In the genomic region with DNA sequence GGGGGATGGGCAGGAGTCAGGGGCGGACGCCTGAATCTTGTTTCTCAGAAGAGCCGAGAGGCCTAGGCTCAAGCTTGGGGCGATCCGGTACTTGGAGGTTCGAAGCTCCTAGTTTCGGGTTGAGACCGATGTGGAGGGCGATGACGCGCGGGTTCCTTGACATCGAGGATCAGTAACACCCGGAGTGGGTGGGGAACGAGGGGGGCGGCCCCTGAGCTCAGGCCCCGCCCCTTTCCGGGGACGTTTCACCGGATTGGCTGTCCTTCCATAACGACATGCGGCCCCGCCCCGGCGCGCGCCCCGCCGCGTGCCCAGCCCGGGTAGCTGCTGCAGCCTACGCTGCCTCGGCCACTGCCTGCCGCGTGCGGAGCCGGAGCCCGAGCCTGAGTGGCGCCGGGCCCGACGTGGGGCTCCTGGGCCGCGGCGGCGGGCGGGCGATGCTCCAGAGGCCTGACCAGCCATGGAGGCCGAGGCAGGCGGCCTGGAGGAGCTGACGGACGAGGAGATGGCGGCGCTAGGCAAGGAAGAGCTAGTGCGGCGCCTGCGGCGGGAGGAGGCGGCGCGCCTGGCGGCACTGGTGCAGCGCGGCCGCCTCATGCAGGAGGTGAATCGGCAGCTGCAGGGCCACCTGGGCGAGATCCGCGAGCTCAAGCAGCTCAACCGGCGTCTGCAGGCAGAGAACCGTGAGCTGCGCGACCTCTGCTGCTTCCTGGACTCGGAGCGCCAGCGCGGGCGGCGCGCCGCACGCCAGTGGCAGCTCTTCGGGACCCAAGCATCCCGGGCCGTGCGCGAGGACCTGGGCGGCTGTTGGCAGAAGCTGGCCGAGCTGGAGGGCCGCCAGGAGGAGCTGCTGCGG, we compare ENCODE assay signal across 8 cellular contexts. TPM values are rescaled to one million over a fixed set of nuclear protein-coding genes. Genes with fewer than 3 reads are reported as not detected.
DNase-seq lines count a peak whose midpoint lies in the region; ATAC-seq, FAIRE-seq and TF ChIP-seq lines count a peak whose summit lies in the region.

A gene (plus strand): TSS at position 350 of the 856 bp plus-strand sequence. CDS start 111 bp downstream, at position 461.

- H3K27ac ChIP-seq in breast epithelium = peak within 1 kb of the TSS; percentile 94 to 99
- H3K27ac ChIP-seq in small intestine (ENCODE audit: low read depth in 1 of 2, low read length in 1 of 2) = peak within 1 kb of the TSS; percentile 73 to 97

- TF ChIP-seq CTCF in WI38 (IDR thresholded peaks at IDR 0.05; ENCODE audit: low read depth, low read length) (no peak), breast epithelium (IDR thresholded peaks at IDR 0.05) (peak in 1 of 3 donors; percentile 32)

- WGBS in small intestine, 3 donors = 0% methylated on average over 76 to 92 of the region's 92 CpGs

- no peak for FAIRE-seq in small intestine (lab: Jason Lieb, UNC)

- in situ Hi-C loops in ACHN (cut with HindIII; ENCODE audit: low pct_ligation_motif_present, low pct_unique_long_range_greater_than_20kb, low sequenced_read_pairs) = no loop called here

- no peaks in the 10 kb centered on the region for H3K27me3 ChIP-seq in breast epithelium
- H3K27me3 ChIP-seq in small intestine (ENCODE audit: control insufficient read depth in 2 of 2, insufficient read depth in 2 of 2, low read length in 2 of 2) = no peaks in the 10 kb centered on the region

- H3K9me3 ChIP-seq in breast epithelium (no peaks in the 10 kb centered on the region), small intestine (ENCODE audit: control insufficient read depth, low read depth) (no peaks in the 10 kb centered on the region)

- peaks cover 23 to 25% of the 10 kb centered on the region in 2 donors for H3K4me1 ChIP-seq in breast epithelium
- H3K4me1 ChIP-seq in small intestine (ENCODE audit: control insufficient read depth in 2 of 2, insufficient read depth in 1 of 2, low read depth in 1 of 2, low read length in 1 of 2) = peaks cover 6 to 15% of the 10 kb centered on the region in 2 donors

- H3K4me3 ChIP-seq in WI38 (ENCODE audit: low read depth, low read length) (peak within 1 kb of the TSS; percentile 78), breast epithelium (peak within 1 kb of the TSS; percentile 67 to 92 (median 81)), small intestine (ENCODE audit: low read depth in 1 of 2, low read length in 2 of 2) (peak within 1 kb of the TSS; percentile 49 to 63)

- ATAC-seq in GM18873 (IDR thresholded peaks at IDR 0.05; ENCODE audit: low FRiP score, unreplicated experiment) (peak; percentile 46), HG03139 (IDR thresholded peaks at IDR 0.05; ENCODE audit: unreplicated experiment) (peak; percentile 43)

- intact Hi-C loops in breast epithelium (cut with DNase I; ENCODE audit: low total_unique reads) = loop anchor here (1.0 kb wide), 1 partner anchor 30 kb away; no protein-coding TSS in a partner anchor

- H3K36me3 ChIP-seq in breast epithelium (no peaks in the 10 kb centered on the region), small intestine (ENCODE audit: control insufficient read depth in 2 of 2, insufficient read depth in 2 of 2, low read length in 2 of 2) (no peaks in the 10 kb centered on the region)

- DNase-seq in ACHN = peak; percentile 89
- peak; percentile 92 for DNase-seq in NCI-H226
- peak; percentile 98 to 99 for DNase-seq in breast epithelium (ENCODE audit: low spot score in 2 of 2)
- peak; percentile 93 for DNase-seq in iPS-NIHi11 (ENCODE audit: low spot score)
- DNase-seq in small intestine = peak; percentile 96

- peak; percentile 52 for TF ChIP-seq POLR2A in breast epithelium (IDR thresholded peaks at IDR 0.05)

RNA-seq across cellular contexts. Expression of the gene that starts here (rescaled TPM):
- total RNA-seq in breast epithelium = 10 to 100 TPM; 30.3 to 91.1 (median 41.9) TPM
- 10 to 100 TPM in 2 of 3 donors, 1 to 10 TPM in 1; 6.5 to 32.5 (median 18.6) TPM for polyA plus RNA-seq in small intestine

Comparison
In these comparisons a context has a peak if more than half of its experiments do, and no peak if none do; other contexts are left out.
1. Peak in every context shown above with its lines: DNase-seq, ATAC-seq, H3K4me3 ChIP-seq and H3K27ac ChIP-seq.